ENCODE assay signal across 9 cellular contexts in the genomic region with DNA sequence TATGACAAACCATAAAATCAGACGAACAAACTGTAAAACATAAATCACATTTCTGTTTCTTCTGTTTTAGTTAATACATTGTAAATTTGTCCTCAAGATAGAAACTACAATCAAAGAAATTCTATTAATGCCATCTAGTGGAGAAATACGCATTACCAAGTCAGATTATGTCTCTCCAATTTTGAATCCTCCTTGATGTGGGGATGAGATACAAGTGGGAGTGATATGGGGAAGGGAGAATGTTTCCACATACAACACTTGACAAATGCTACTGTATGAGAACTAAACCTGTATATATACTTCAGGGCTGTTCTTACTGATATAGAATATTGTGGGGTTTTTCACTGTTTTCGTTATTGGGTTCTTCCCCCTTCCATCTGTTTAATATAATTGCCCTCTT. TPM values are rescaled to one million over a fixed set of nuclear protein-coding genes. Genes with fewer than 3 reads are reported as not detected.
DNase-seq lines count a peak whose midpoint lies in the region; ATAC-seq and TF ChIP-seq lines count a peak whose summit lies in the region.
"Had no signal": no experiment of that assay in that cellular context is flagged by ENCODE, and none has a peak within 500 bp of the region (broad histone marks: within the 10 kb centered on the region; RNA-seq: fewer than 3 reads in every experiment).

No MANE protein-coding gene starts in this region.

- ATAC-seq in HG03469 (IDR thresholded peaks at IDR 0.05; ENCODE audit: unreplicated experiment) (no peak), GM21381 (IDR thresholded peaks at IDR 0.05; ENCODE audit: unreplicated experiment) (no peak)

- no peak overlapping the region for H3K4me3 ChIP-seq in ovary

- TF ChIP-seq CTCF in ovary (IDR thresholded peaks at IDR 0.05), result peak in 2 of 3 donors; percentile 24 to 39

- TF ChIP-seq POLR2A in ovary (IDR thresholded peaks at IDR 0.05), result no peak

- TF ChIP-seq EP300 in ovary (IDR thresholded peaks at IDR 0.05), result no peak

- intact Hi-C loops in ovary (cut with DNase I), result loop anchor here in 2 of 4 donors (10.0 kb wide), 2 partner anchors 103 to 117 kb away; a partner anchor contains a TSS

- no peaks in the 10 kb centered on the region for H3K27me3 ChIP-seq in ovary

- no peaks in the 10 kb centered on the region for H3K36me3 ChIP-seq in ovary

- no peaks in the 10 kb centered on the region for H3K9me3 ChIP-seq in ovary

- WGBS in ovary, 3 donors, result 19 to 24% (median 21%) methylated on average over 3 of the region's 3 CpGs

- H3K4me1 ChIP-seq in ovary (ENCODE audit: insufficient read depth), result no peaks in the 10 kb centered on the region

- DNase-seq in NCI-H1436 (lab: John Stamatoyannopoulos, UW), result peak; percentile 23
- DNase-seq in NCI-H1436 treated with DMSO at 0.1 percent for 48 hours (lab: John Stamatoyannopoulos, UW), result no peak
- DNase-seq in NCI-H2029 treated with DMSO at 0.1 percent for 48 hours (lab: John Stamatoyannopoulos, UW), result peak; percentile 65
- DNase-seq in cerebellar cortex (ENCODE audit: low spot score), result peak; percentile 84
- DNase-seq in ovary, result no peak
- DNase-seq in iPS-NIHi7 (ENCODE audit: extremely low spot score), result no peak

- peak overlapping the region in 1 of 2 donors; percentile 24 for H3K27ac ChIP-seq in ovary

RNA-seq across cellular contexts. Expression of a gene that starts 2.6 kb away (rescaled TPM):
- total RNA-seq in ovary, result 10 to 100 TPM in 3 of 7 donors, 1 to 10 TPM in 4; 5.7 to 17.2 (median 8.5) TPM
- polyA plus RNA-seq in ovary, result 1 to 10 TPM; 2.9 to 3.2 TPM
- total RNA-seq: CD4-positive, CD25-positive, alpha-beta regulatory T cell had no signal
- polyA plus RNA-seq: CD4-positive, CD25-positive, alpha-beta regulatory T cell had no signal

Comparison
In these comparisons a context has a peak if more than half of its experiments do, and no peak if none do; other contexts are left out.
1. DNase-seq: peak in NCI-H1436 (single experiment), NCI-H2029 treated with DMSO at 0.1 percent for 48 hours (single experiment) and cerebellar cortex (single experiment); none in NCI-H1436 treated with DMSO at 0.1 percent for 48 hours (single experiment), ovary (0 of 5) and iPS-NIHi7 (single experiment).